8 cellular contexts compared by ENCODE assay signal in genomic region chr10:21724695-21725371, GRCh38.
DNase-seq lines count a peak whose midpoint lies in the region; ATAC-seq, FAIRE-seq and TF ChIP-seq lines count a peak whose summit lies in the region.

No MANE protein-coding gene starts in this region.

- TF ChIP-seq CTCF in DOHH2 (IDR thresholded peaks at IDR 0.05; ENCODE audit: low read depth, low read length, poor library complexity, severe bottlenecking) (no peak), WERI-Rb-1 (IDR thresholded peaks at IDR 0.05; ENCODE audit: low read depth, low read length) (no peak)

- no peaks in the 10 kb centered on the region for H3K9me2 ChIP-seq in DOHH2 (replicated peaks; ENCODE audit: control insufficient read depth, low read length)

- peak; percentile 96 for ATAC-seq in GM21423 (IDR thresholded peaks at IDR 0.05; ENCODE audit: unreplicated experiment)

- H3K27me3 ChIP-seq in DOHH2 (ENCODE audit: control insufficient read depth, low read length) (no peaks in the 10 kb centered on the region), WERI-Rb-1 (ENCODE audit: insufficient read depth, low read depth, severe bottlenecking) (no peaks in the 10 kb centered on the region)

- H3K27ac ChIP-seq in DOHH2 (ENCODE audit: low read depth, low read length): no peak overlapping the region
- no peak overlapping the region for H3K27ac ChIP-seq in WERI-Rb-1

- DNase-seq in HTR-8/SVneo (ENCODE audit: insufficient read length, low spot score) (peak; percentile 78), NCI-H774 (lab: John Stamatoyannopoulos, UW) (peak; percentile 92), head of caudate nucleus (peak; percentile 19 to 94 (median 80)), posterior vena cava (ENCODE audit: low spot score) (peak; percentile 92), WERI-Rb-1 (no peak)
- peak; percentile 19 for DNase-seq in activated naive CD4-positive, alpha-beta T cell treated with anti-CD3 and anti-CD28 coated beads, Interleukin-2, amount 50 U/mL, for 16 hours

- FAIRE-seq in HTR-8/SVneo (lab: Jason Lieb, UNC): no peak

- peaks cover 45% of the 10 kb centered on the region for H3K36me3 ChIP-seq in DOHH2 (ENCODE audit: control insufficient read depth, low read length)
- H3K36me3 ChIP-seq in WERI-Rb-1: no peaks in the 10 kb centered on the region

- peaks cover 21% of the 10 kb centered on the region for H3K4me1 ChIP-seq in DOHH2 (ENCODE audit: control insufficient read depth, low read length)

- peak overlapping the region; percentile 37 for H3K4me2 ChIP-seq in DOHH2 (ENCODE audit: low read length)

- H3K79me2 ChIP-seq in DOHH2 (ENCODE audit: control insufficient read depth, low read length): peaks cover 6% of the 10 kb centered on the region

- H3K4me3 ChIP-seq in DOHH2 (ENCODE audit: low read length) (0 out of 2 replicates have a peak overlapping the region, but pooled peaks have one; percentile 3), WERI-Rb-1 (ENCODE audit: low read depth, low read length) (no peak overlapping the region)

- H4K20me1 ChIP-seq in DOHH2 (ENCODE audit: control insufficient read depth, insufficient read depth, low read depth, low read length): peaks cover 11% of the 10 kb centered on the region; the same call in 1 of the 2 replicates

- H3F3A ChIP-seq in DOHH2 (ENCODE audit: control insufficient read depth, insufficient read depth): peaks cover 13% of the 10 kb centered on the region

- no peaks in the 10 kb centered on the region for H3K9me3 ChIP-seq in DOHH2 (ENCODE audit: control insufficient read depth, insufficient read depth, low read length)
- H3K9me3 ChIP-seq in WERI-Rb-1 (ENCODE audit: severe bottlenecking): no peaks in the 10 kb centered on the region

- intact Hi-C loops in head of caudate nucleus (cut with DNase I) (loop anchor here (10.0 kb wide), 1 partner anchor 190 kb away; the partner anchor contains the start of gene MLLT10), posterior vena cava (cut with DNase I) (no loop called here)
